Comparison of ENCODE assay signal across 19 cellular contexts in genomic region chr7:99553039-99553438, GRCh38. TPM values are rescaled to one million over a fixed set of nuclear protein-coding genes. Genes with fewer than 3 reads are reported as not detected.
A peak's percentile ranks its signal among the peaks of the same experiment; 100 is the strongest.
DNase-seq lines count a peak whose midpoint lies in the region; ATAC-seq and TF ChIP-seq lines count a peak whose summit lies in the region.
"Had no signal": no experiment of that assay in that cellular context is flagged by ENCODE, and none has a peak within 500 bp of the region (broad histone marks: within the 10 kb centered on the region; RNA-seq: fewer than 3 reads in every experiment).

No MANE protein-coding gene starts in this region.

- intact Hi-C loops in MCF 10A (cut with micrococcal nuclease): no loop called here
- intact Hi-C loops in breast epithelium (cut with DNase I; ENCODE audit: low total_unique reads): no loop called here

- H3K4me3 Mint-ChIP-seq in MCF 10A (ENCODE audit: unreplicated experiment): peak overlapping the region; percentile 69
- H3K4me3 Mint-ChIP-seq in memory B cell: peak overlapping the region; percentile 11

- no TSS peak for BruUV-seq in MCF 10A (replicated peaks; lab: Mats Ljungman, UMichigan)

- peaks cover 5% of the 10 kb centered on the region for H3K9me3 Mint-ChIP-seq in MCF 10A (ENCODE audit: unreplicated experiment)
- H3K9me3 Mint-ChIP-seq in memory B cell: peaks cover 4% of the 10 kb centered on the region

- no peaks in the 10 kb centered on the region for H3K27me3 ChIP-seq in breast epithelium
- H3K27me3 ChIP-seq: left lung had no signal

- CTCF ChIA-PET in MCF 10A (lab: Yijun Ruan, JAX): no interaction called here

- TF ChIP-seq CTCF in MCF 10A (IDR thresholded peaks at IDR 0.05; ENCODE audit: unreplicated experiment) (no peak), breast epithelium (IDR thresholded peaks at IDR 0.05) (no peak)

- H3K27ac Mint-ChIP-seq in MCF 10A (ENCODE audit: low read depth, unreplicated experiment) (peak overlapping the region; percentile 90), memory B cell (peak overlapping the region; percentile 95)

- H3K9me3 ChIP-seq in breast epithelium: peaks cover 3 to 5% of the 10 kb centered on the region in 2 donors
- H3K9me3 ChIP-seq: left lung had no signal

- H3K36me3 Mint-ChIP-seq in MCF 10A (ENCODE audit: insufficient read depth, unreplicated experiment) (peaks cover 19% of the 10 kb centered on the region), memory B cell (peaks cover 19% of the 10 kb centered on the region)

- DNase-seq in MCF 10A (ENCODE audit: unreplicated experiment) (no peak), breast epithelium (ENCODE audit: low spot score in 2 of 2) (no peak), RKO (ENCODE audit: low spot score) (peak; percentile 51), memory B cell (ENCODE audit: low spot score in 2 of 2) (no peak), UCSD-AML1 (lab: John Stamatoyannopoulos, UW; ENCODE audit: unreplicated experiment) (no peak), NCI-H2107 (lab: John Stamatoyannopoulos, UW) (no peak)
- DNase-seq in activated effector memory CD4-positive, alpha-beta T cell treated with anti-CD3 and anti-CD28 coated beads, Interleukin-2, amount 50 U/mL, for 16 hours: no peak
- DNase-seq: activated CD4-positive, alpha-beta T cell treated with anti-CD3 and anti-CD28 coated beads for 36 hours; activated CD8-positive, alpha-beta memory T cell treated with anti-CD3 and anti-CD28 coated beads, Interleukin-2, amount 50 U/mL, for 48 hours; activated gamma-delta T cell treated with Interleukin-2 at 50 U/mL for 16 hours; aorta; foreskin fibroblast; GM23248; left lung; NCI-H1105; NCI-H2029; SW 1271 had no signal

- H3K4me1 Mint-ChIP-seq in MCF 10A (ENCODE audit: insufficient read depth, unreplicated experiment) (peaks cover 11% of the 10 kb centered on the region), memory B cell (peaks cover 20% of the 10 kb centered on the region)

- no peaks in the 10 kb centered on the region for H3K36me3 ChIP-seq in breast epithelium

- no peak overlapping the region for H3K27ac ChIP-seq in breast epithelium

- peaks cover 6 to 12% of the 10 kb centered on the region in 2 donors for H3K4me1 ChIP-seq in breast epithelium

- POLR2A ChIA-PET in MCF 10A (lab: Yijun Ruan, JAX): interaction anchor here (1.2 kb wide), 1 partner anchor 49 kb away, joined by 4 read pairs; the partner anchor contains the start of gene ZKSCAN5

- H3K4me3 ChIP-seq in breast epithelium: no peak overlapping the region

- H3K27me3 Mint-ChIP-seq in MCF 10A (ENCODE audit: insufficient read depth, unreplicated experiment) (no peaks in the 10 kb centered on the region), memory B cell (no peaks in the 10 kb centered on the region)
- H3K27me3 Mint-ChIP-seq: activated CD4-positive, alpha-beta T cell treated with anti-CD3 and anti-CD28 coated beads for 36 hours; stimulated activated memory B cell treated with anti-CD40 and anti-IgM and Interleukin-4, amounts not matched to agents 10 μg/mL and 1 μg/mL and 100 μg/mL, for 72 hours had no signal

- no peak for ATAC-seq in memory B cell (ENCODE audit: low read depth)
- ATAC-seq: activated CD4-positive, alpha-beta T cell treated with anti-CD3 and anti-CD28 coated beads for 36 hours; left lung; Right ventricle myocardium inferior; stimulated activated memory B cell treated with anti-CD40 and anti-IgM and Interleukin-4, amounts not matched to agents 10 μg/mL and 1 μg/mL and 100 μg/mL, for 72 hours had no signal

- no peak for TF ChIP-seq POLR2A in breast epithelium (IDR thresholded peaks at IDR 0.05)

RNA-seq across cellular contexts. Expression of gene FAM200A, which starts 1.1 kb away (rescaled TPM):
- total RNA-seq in MCF 10A (2022) (6.1 and 7.4 TPM in 2 replicates), breast epithelium (10 to 100 TPM in 1 of 3 donors, 1 to 10 TPM in 2; 2.6 to 10.2 (median 5.6) TPM)

RNA-seq across cellular contexts. Expression of gene ZNF655, which starts 5.4 kb away (rescaled TPM):
- total RNA-seq in MCF 10A (2022): 85.2 and 89.9 TPM in 2 replicates
- total RNA-seq in breast epithelium: 100 to 1,000 TPM; 100 to 129 (median 110) TPM

RNA-seq across cellular contexts. Expression of gene TMEM225B, which starts 45.0 kb away (rescaled TPM):
- total RNA-seq in MCF 10A (2022): 0.70 and 0.96 TPM in 2 replicates
- 1 to 10 TPM; 1.0 to 4.5 (median 2.0) TPM for total RNA-seq in breast epithelium
- total RNA-seq: GM23248, Right ventricle myocardium inferior had no signal

RNA-seq across cellular contexts. Expression of gene ZKSCAN5, which starts 48.6 kb away (rescaled TPM):
- 13.6 and 16.2 TPM in 2 replicates for total RNA-seq in MCF 10A (2022)
- 10 to 100 TPM in 1 of 3 donors, 1 to 10 TPM in 2; 7.5 to 11.0 (median 8.0) TPM for total RNA-seq in breast epithelium

RNA-seq across cellular contexts. Expression of gene ZNF394, which starts 53.0 kb away (rescaled TPM):
- total RNA-seq in MCF 10A (2022) (17.4 and 20.6 TPM in 2 replicates), breast epithelium (10 to 100 TPM; 42.2 to 58.7 (median 58.3) TPM)
